In genomic region chr1:208235356-208235982, GRCh38 we compare ENCODE assay signal across 1 cellular context.
TF ChIP-seq lines count a peak whose summit lies in the region.

No MANE protein-coding gene starts in this region.

TF ChIP-seq in H1, 55 proteins besides CTCF, POLR2A, EP300 and RAD21 (continued from another document):
- no peak for TF ChIP-seq USF2 (IDR thresholded peaks at IDR 0.05; ENCODE audit: low read length)
- no peak for TF ChIP-seq SRF (IDR thresholded peaks at IDR 0.05; ENCODE audit: low read depth, low read length)
- no peak for TF ChIP-seq SIX5 (IDR thresholded peaks at IDR 0.05; ENCODE audit: low read depth, low read length)
